ENCODE assay signal across 15 cellular contexts in genomic region chr6:14459315-14459714, GRCh38.
DNase-seq lines count a peak whose midpoint lies in the region; ATAC-seq and TF ChIP-seq lines count a peak whose summit lies in the region.
"Had no signal": no experiment of that assay in that cellular context is flagged by ENCODE, and none has a peak within 500 bp of the region (broad histone marks: within the 10 kb centered on the region; RNA-seq: fewer than 3 reads in every experiment).

No MANE protein-coding gene starts in this region.

- H3K4me3 Mint-ChIP-seq in activated T-cell treated with anti-CD3 and anti-CD28 coated beads, Interleukin-2, amount 50 U/mL, for 72 hours, result no peak overlapping the region
- no peak overlapping the region for H3K4me3 Mint-ChIP-seq in activated naive CD4-positive, alpha-beta T cell treated with anti-CD3 and anti-CD28 coated beads for 36 hours
- H3K4me3 Mint-ChIP-seq: CD4-positive, alpha-beta memory T cell had no signal

- CTCF ChIA-PET in IMR-90 (lab: Yijun Ruan, JAX), result no interaction called here
- CTCF ChIA-PET in activated naive CD4-positive, alpha-beta T cell treated with anti-CD3 and anti-CD28 coated beads for 36 hours (lab: Charles Lee), result no interaction called here

- no peak for TF ChIP-seq RAD21 in IMR-90 (IDR thresholded peaks at IDR 0.05; ENCODE audit: low read length)

- no peak overlapping the region for H2BK5ac ChIP-seq in IMR-90 (ENCODE audit: low read depth, low read length, poor library complexity, severe bottlenecking)

- H3K14ac ChIP-seq in IMR-90 (replicated peaks; ENCODE audit: low read depth, low read length), result no peak overlapping the region

- H2AFZ ChIP-seq in IMR-90 (replicated peaks; ENCODE audit: low read length, poor library complexity), result no peak overlapping the region

- no peak overlapping the region for H3K4ac ChIP-seq in IMR-90 (ENCODE audit: low read depth, low read length)

- no peak overlapping the region for H3K4me2 ChIP-seq in IMR-90 (ENCODE audit: low read depth, low read length)

- H3K36me3 Mint-ChIP-seq in activated T-cell treated with anti-CD3 and anti-CD28 coated beads, Interleukin-2, amount 50 U/mL, for 72 hours (ENCODE audit: insufficient read depth in 2 of 2), result peaks cover 12 to 13% of the 10 kb centered on the region in 2 donors
- no peaks in the 10 kb centered on the region for H3K36me3 Mint-ChIP-seq in activated naive CD4-positive, alpha-beta T cell treated with anti-CD3 and anti-CD28 coated beads for 36 hours (ENCODE audit: low read depth)

- H4K5ac ChIP-seq in IMR-90 (ENCODE audit: low read depth, low read length), result no peak overlapping the region

- H2AK9ac ChIP-seq in IMR-90 (replicated peaks; ENCODE audit: low read depth, low read length, poor library complexity), result no peak overlapping the region

- H3K4me3 ChIP-seq in IMR-90 (ENCODE audit: insufficient read depth, low read depth, low read length), result no peak overlapping the region
- no peak overlapping the region for H3K4me3 ChIP-seq in fibroblast of mammary gland (ENCODE audit: control insufficient read depth, low read depth, low read length)
- no peak overlapping the region for H3K4me3 ChIP-seq in sigmoid colon
- H3K4me3 ChIP-seq: HAP-1 had no signal

- no peaks in the 10 kb centered on the region for H3K27me3 ChIP-seq in IMR-90 (ENCODE audit: control insufficient read depth, insufficient read depth, low read length)
- no peaks in the 10 kb centered on the region for H3K27me3 ChIP-seq in sigmoid colon

- H2BK120ac ChIP-seq in IMR-90 (ENCODE audit: low read depth, low read length), result no peak overlapping the region

- intact Hi-C loops in IMR-90 (cut with micrococcal nuclease), result loop anchor here (5.0 kb wide), 1 partner anchor 247 kb away; no protein-coding TSS in a partner anchor
- intact Hi-C loops in sigmoid colon (cut with DNase I), result no loop called here
- intact Hi-C loops in activated naive CD4-positive, alpha-beta T cell treated with anti-CD3 and anti-CD28 coated beads for 36 hours (cut with micrococcal nuclease), result no loop called here

- H3K9ac ChIP-seq in IMR-90 (ENCODE audit: low read depth, low read length), result no peak overlapping the region

- POLR2A ChIA-PET in IMR-90 (lab: Charles Lee; ENCODE audit: unreplicated experiment), result no interaction called here

- H3K27ac Mint-ChIP-seq in activated T-cell treated with anti-CD3 and anti-CD28 coated beads, Interleukin-2, amount 50 U/mL, for 72 hours, result no peak overlapping the region
- no peak overlapping the region for H3K27ac Mint-ChIP-seq in activated naive CD4-positive, alpha-beta T cell treated with anti-CD3 and anti-CD28 coated beads for 36 hours

- no peaks in the 10 kb centered on the region for H4K20me1 ChIP-seq in IMR-90 (ENCODE audit: insufficient read depth, low read length)

- H2BK15ac ChIP-seq in IMR-90 (ENCODE audit: low read depth, low read length), result peak overlapping the region; percentile 30; the same call in 1 of the 3 replicates

- no peak overlapping the region for H4K91ac ChIP-seq in IMR-90 (ENCODE audit: insufficient read depth, low read depth, low read length)

- H3K4me1 ChIP-seq in IMR-90 (ENCODE audit: control insufficient read depth, insufficient read depth, low read length) (peaks cover 6% of the 10 kb centered on the region), sigmoid colon (peaks cover 0 to 29% (median 19%) of the 10 kb centered on the region in 4 donors)
- H3K4me1 ChIP-seq: BE2C had no signal

- H3K9me3 ChIP-seq in IMR-90 (ENCODE audit: control insufficient read depth, insufficient read depth, low read length), result no peaks in the 10 kb centered on the region; the same call in 1 of the 2 replicates
- H3K9me3 ChIP-seq in sigmoid colon, result no peaks in the 10 kb centered on the region
- H3K9me3 ChIP-seq: BE2C, HAP-1 had no signal

- BruUV-seq in IMR-90 (replicated peaks; lab: Mats Ljungman, UMichigan), result no TSS peak

- no peak overlapping the region for H2AK5ac ChIP-seq in IMR-90 (ENCODE audit: low read depth, low read length)

- peaks cover 2 to 3% of the 10 kb centered on the region in 2 donors for H3K9me3 Mint-ChIP-seq in activated T-cell treated with anti-CD3 and anti-CD28 coated beads, Interleukin-2, amount 50 U/mL, for 72 hours
- H3K9me3 Mint-ChIP-seq in activated naive CD4-positive, alpha-beta T cell treated with anti-CD3 and anti-CD28 coated beads for 36 hours, result peaks cover 5% of the 10 kb centered on the region

- no peaks in the 10 kb centered on the region for H3K27me3 Mint-ChIP-seq in activated T-cell treated with anti-CD3 and anti-CD28 coated beads, Interleukin-2, amount 50 U/mL, for 72 hours (ENCODE audit: low read depth)
- no peaks in the 10 kb centered on the region for H3K27me3 Mint-ChIP-seq in activated naive CD4-positive, alpha-beta T cell treated with anti-CD3 and anti-CD28 coated beads for 36 hours (ENCODE audit: low read depth)
- H3K27me3 Mint-ChIP-seq: CD4-positive, alpha-beta memory T cell had no signal

- in situ Hi-C loops in IMR-90 (cut with MboI; ENCODE audit: low sequenced_read_pairs), result no loop called here

- DNase-seq in IMR-90, result peak; percentile 50
- peak; percentile 23 for DNase-seq in NCI-H69 (lab: John Stamatoyannopoulos, UW)
- peak; percentile 43 for DNase-seq in fibroblast of mammary gland (ENCODE audit: low read depth)
- no peak for DNase-seq in sigmoid colon
- DNase-seq in activated T-cell treated with anti-CD3 and anti-CD28 coated beads, Interleukin-2, amount 50 U/mL, for 72 hours, result no peak
- DNase-seq in activated naive CD4-positive, alpha-beta T cell treated with anti-CD3 and anti-CD28 coated beads for 36 hours, result no peak
- DNase-seq in NCI-H1417 treated with DMSO at 0.1 percent for 48 hours (lab: John Stamatoyannopoulos, UW), result no peak
- DNase-seq: BE2C; CD4-positive, alpha-beta memory T cell; DMS153; DMS79 treated with DMSO at 0.1 percent for 48 hours; GF-D8 had no signal

- H3K23ac ChIP-seq in IMR-90 (ENCODE audit: low read depth, low read length), result no peak overlapping the region

- H3K4me1 Mint-ChIP-seq in activated T-cell treated with anti-CD3 and anti-CD28 coated beads, Interleukin-2, amount 50 U/mL, for 72 hours (ENCODE audit: low read depth), result peaks cover 34% of the 10 kb centered on the region
- peaks cover 12% of the 10 kb centered on the region for H3K4me1 Mint-ChIP-seq in activated naive CD4-positive, alpha-beta T cell treated with anti-CD3 and anti-CD28 coated beads for 36 hours (ENCODE audit: low read depth)

- dilution Hi-C loops in IMR-90 (cut with HindIII; ENCODE audit: low sequenced_read_pairs, unreplicated experiment), result no loop called here

- no peak for TF ChIP-seq EP300 in sigmoid colon (IDR thresholded peaks at IDR 0.05)

- TF ChIP-seq POLR2A in IMR-90 (IDR thresholded peaks at IDR 0.05; ENCODE audit: low read depth, low read length) (no peak), sigmoid colon (IDR thresholded peaks at IDR 0.05) (no peak)

- no peak for ATAC-seq in IMR-90 (ENCODE audit: low read depth)
- no peak for ATAC-seq in activated T-cell treated with anti-CD3 and anti-CD28 coated beads, Interleukin-2, amount 50 U/mL, for 72 hours (replicated peaks in 1 of 2)

- H3K36me3 ChIP-seq in IMR-90 (ENCODE audit: control insufficient read depth, insufficient read depth, low read length) (no peaks in the 10 kb centered on the region), sigmoid colon (no peaks in the 10 kb centered on the region)
- H3K36me3 ChIP-seq: BE2C, HAP-1 had no signal

- no peak for TF ChIP-seq CTCF in IMR-90 (conservative IDR thresholded peaks at IDR 0.05; ENCODE audit: low read depth, low read length)
- TF ChIP-seq CTCF in fibroblast of mammary gland (conservative IDR thresholded peaks at IDR 0.05; ENCODE audit: control insufficient read depth, insufficient read depth, low read depth, low read length), result no peak
- TF ChIP-seq CTCF in sigmoid colon (IDR thresholded peaks at IDR 0.05), result no peak

- no peak overlapping the region for H4K8ac ChIP-seq in IMR-90 (ENCODE audit: low read depth in 2 of 2, low read length in 2 of 2)

- no peaks in the 10 kb centered on the region for H3K79me1 ChIP-seq in IMR-90 (ENCODE audit: low read depth in 1 of 2, low read length in 2 of 2)

- H2BK20ac ChIP-seq in IMR-90 (ENCODE audit: low read depth, low read length), result no peak overlapping the region; the same call in 1 of the 2 replicates

- H3K56ac ChIP-seq in IMR-90 (ENCODE audit: extremely low read depth, insufficient read depth, low read length), result no peak overlapping the region

- no peaks in the 10 kb centered on the region for H3K9me1 ChIP-seq in IMR-90 (ENCODE audit: insufficient read depth, low read length)

- H3K27ac ChIP-seq in IMR-90 (ENCODE audit: insufficient read depth, low read length) (no peak overlapping the region), sigmoid colon (peak overlapping the region in 3 of 4 donors; percentile 3 to 54 (median 28))
- H3K27ac ChIP-seq: C4-2B, HL-60 had no signal

- H3K18ac ChIP-seq in IMR-90 (ENCODE audit: low read depth, low read length), result no peak overlapping the region

TF ChIP-seq in IMR-90, 13 proteins besides CTCF, POLR2A, EP300 and RAD21 (continues in another document):
- TF ChIP-seq, protein P1, sequence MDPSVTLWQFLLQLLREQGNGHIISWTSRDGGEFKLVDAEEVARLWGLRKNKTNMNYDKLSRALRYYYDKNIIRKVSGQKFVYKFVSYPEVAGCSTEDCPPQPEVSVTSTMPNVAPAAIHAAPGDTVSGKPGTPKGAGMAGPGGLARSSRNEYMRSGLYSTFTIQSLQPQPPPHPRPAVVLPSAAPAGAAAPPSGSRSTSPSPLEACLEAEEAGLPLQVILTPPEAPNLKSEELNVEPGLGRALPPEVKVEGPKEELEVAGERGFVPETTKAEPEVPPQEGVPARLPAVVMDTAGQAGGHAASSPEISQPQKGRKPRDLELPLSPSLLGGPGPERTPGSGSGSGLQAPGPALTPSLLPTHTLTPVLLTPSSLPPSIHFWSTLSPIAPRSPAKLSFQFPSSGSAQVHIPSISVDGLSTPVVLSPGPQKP (IDR thresholded peaks at IDR 0.05; ENCODE audit: borderline replicate concordance, low read depth, low read length), result no peak
- TF ChIP-seq RFX5 (IDR thresholded peaks at IDR 0.05; ENCODE audit: low read depth, low read length), result no peak
- TF ChIP-seq MAFK (IDR thresholded peaks at IDR 0.05; ENCODE audit: low read depth, low read length), result no peak
- no peak for TF ChIP-seq SMC3 (IDR thresholded peaks at IDR 0.05; ENCODE audit: low read depth, low read length)
- TF ChIP-seq MAZ (IDR thresholded peaks at IDR 0.05; ENCODE audit: borderline replicate concordance, low read depth, low read length), result no peak
- TF ChIP-seq MXI1 (IDR thresholded peaks at IDR 0.05; ENCODE audit: borderline replicate concordance, low read depth, low read length), result no peak
- no peak for TF ChIP-seq BHLHE40 (IDR thresholded peaks at IDR 0.05; ENCODE audit: low read depth, low read length)
- TF ChIP-seq FOS (IDR thresholded peaks at IDR 0.05; ENCODE audit: low read depth, low read length), result no peak
- no peak for TF ChIP-seq USF2 (IDR thresholded peaks at IDR 0.05; ENCODE audit: low read depth, low read length)

Comparison
In these comparisons a context has a peak if more than half of its experiments do, and no peak if none do; other contexts are left out.
1. DNase-seq: peak in IMR-90 (single experiment), NCI-H69 (single experiment) and fibroblast of mammary gland (single experiment); none in sigmoid colon (single experiment), activated T-cell treated with anti-CD3 and anti-CD28 coated beads, Interleukin-2, amount 50 U/mL, for 72 hours (0 of 2), activated naive CD4-positive, alpha-beta T cell treated with anti-CD3 and anti-CD28 coated beads for 36 hours (single experiment) and NCI-H1417 treated with DMSO at 0.1 percent for 48 hours (single experiment).